ENCODE assay signal across 1 cellular context in genomic region chr15:64096486-64097431, GRCh38.
TF ChIP-seq lines count a peak whose summit lies in the region.

No MANE protein-coding gene starts in this region.

TF ChIP-seq in GM23338, 12 proteins besides CTCF, POLR2A, EP300 and RAD21 (continued from another document):
- TF ChIP-seq ZNF462 (CRISPR knock-in tag; IDR thresholded peaks at IDR 0.05) (no peak), CREB1 (CRISPR knock-in tag; IDR thresholded peaks at IDR 0.05; ENCODE audit: low read depth) (no peak)
TF ChIP-seq in GM23338: peak in this region for 0.
